Comparison of ENCODE assay signal across 8 cellular contexts in genomic region chr2:193695367-193695766, GRCh38.
A peak's percentile ranks its signal among the peaks of the same experiment; 100 is the strongest.
DNase-seq lines count a peak whose midpoint lies in the region; ATAC-seq and TF ChIP-seq lines count a peak whose summit lies in the region.
"Had no signal": no experiment of that assay in that cellular context is flagged by ENCODE, and none has a peak within 500 bp of the region (broad histone marks: within the 10 kb centered on the region; RNA-seq: fewer than 3 reads in every experiment).

No MANE protein-coding gene starts in this region.

- no peaks in the 10 kb centered on the region for H4K20me1 ChIP-seq in OCI-LY1 (ENCODE audit: insufficient read depth, low read length)

- no peak overlapping the region for H3K9ac ChIP-seq in OCI-LY1 (ENCODE audit: low read length)

- no peaks in the 10 kb centered on the region for H3K79me2 ChIP-seq in OCI-LY1 (ENCODE audit: insufficient read depth, low read length)

- ATAC-seq in GM18505 (IDR thresholded peaks at IDR 0.05; ENCODE audit: unreplicated experiment) (peak; percentile 79), HG03139 (IDR thresholded peaks at IDR 0.05; ENCODE audit: unreplicated experiment) (peak; percentile 54), foreskin keratinocyte (peak; percentile 84)

- no peak overlapping the region for H3K4me2 ChIP-seq in OCI-LY1 (ENCODE audit: low read length)

- H3K27me3 ChIP-seq in OCI-LY1 (ENCODE audit: insufficient read depth, low read length): no peaks in the 10 kb centered on the region
- H3K27me3 ChIP-seq in foreskin keratinocyte: no peaks in the 10 kb centered on the region
- H3K27me3 ChIP-seq: neutrophil had no signal

- no peaks in the 10 kb centered on the region for H3K9me2 ChIP-seq in OCI-LY1 (ENCODE audit: low read depth, low read length)

- no peaks in the 10 kb centered on the region for H3F3A ChIP-seq in OCI-LY1 (ENCODE audit: insufficient read depth, low read length)

- no peak for TF ChIP-seq POLR2A in GM18505 (IDR thresholded peaks at IDR 0.05; ENCODE audit: borderline replicate concordance, extremely low read depth, insufficient read depth, insufficient read length)

- H3K4me1 ChIP-seq in OCI-LY1 (ENCODE audit: insufficient read depth, low read length, severe bottlenecking) (no peaks in the 10 kb centered on the region), foreskin keratinocyte (no peaks in the 10 kb centered on the region)

- no peak overlapping the region for H3K27ac ChIP-seq in OCI-LY1 (ENCODE audit: low read depth, low read length, poor library complexity, severe bottlenecking)
- no peak overlapping the region for H3K27ac ChIP-seq in foreskin keratinocyte
- H3K27ac ChIP-seq: neutrophil had no signal

- DNase-seq in foreskin keratinocyte (peak in 1 of 2 donors; percentile 20), retina (no peak)
- DNase-seq in stimulated activated CD4-positive, alpha-beta T cell treated with anti-CD3 and anti-CD28 coated beads, Interleukin-15, amount 100 ng/mL, for 24 hours: no peak
- no peak for DNase-seq in NK-92 treated with Interleukin-12 subunit alpha and Interleukin-12 subunit beta, amount 100 ng/mL, for 24 hours (lab: John Stamatoyannopoulos, UW)

- TF ChIP-seq CTCF in OCI-LY1 (IDR thresholded peaks at IDR 0.05; ENCODE audit: low read length): peak; percentile 38
- TF ChIP-seq CTCF in foreskin keratinocyte (conservative IDR thresholded peaks at IDR 0.05): peak; percentile 70

- no peak overlapping the region for H3K4me3 ChIP-seq in OCI-LY1 (ENCODE audit: low read depth, low read length, poor library complexity, severe bottlenecking)

- no peaks in the 10 kb centered on the region for H3K36me3 ChIP-seq in OCI-LY1 (ENCODE audit: insufficient read depth, low read length)
- H3K36me3 ChIP-seq: neutrophil had no signal

- H2AFZ ChIP-seq in OCI-LY1 (ENCODE audit: low read length): no peak overlapping the region

- no peaks in the 10 kb centered on the region for H3K9me3 ChIP-seq in OCI-LY1 (ENCODE audit: low read length)
